2 cellular contexts compared by ENCODE assay signal in genomic region chr2:3520591-3520990, GRCh38.
TF ChIP-seq lines count a peak whose summit lies in the region.

No MANE protein-coding gene starts in this region.

TF ChIP-seq in SK-N-SH, 30 proteins besides CTCF, POLR2A, EP300 and RAD21 (continued from another document):
- no peak for TF ChIP-seq USF2 (IDR thresholded peaks at IDR 0.05; ENCODE audit: borderline replicate concordance, low read depth, low read length)
- TF ChIP-seq JUND (IDR thresholded peaks at IDR 0.05) = no peak
- no peak for TF ChIP-seq GATA2 (CRISPR knock-in tag; IDR thresholded peaks at IDR 0.05)
- TF ChIP-seq EZH2phosphoT487 (IDR thresholded peaks at IDR 0.05; ENCODE audit: borderline replicate concordance, low read depth) = no peak
- TF ChIP-seq RXRA (IDR thresholded peaks at IDR 0.05; ENCODE audit: borderline replicate concordance, low read depth) = no peak
- no peak for TF ChIP-seq MEF2A (IDR thresholded peaks at IDR 0.05; ENCODE audit: borderline replicate concordance, low read depth)
- TF ChIP-seq CHD2 (IDR thresholded peaks at IDR 0.05; ENCODE audit: low read length, partially characterized antibody) = no peak
- no peak for TF ChIP-seq FOXM1 (IDR thresholded peaks at IDR 0.05; ENCODE audit: low read depth)

TF ChIP-seq in SK-N-SH treated with all-trans-retinoic acid at 6 μM for 48 hours, 23 proteins besides CTCF, POLR2A, EP300 and RAD21 (continued from another document):
- TF ChIP-seq, protein P1, sequence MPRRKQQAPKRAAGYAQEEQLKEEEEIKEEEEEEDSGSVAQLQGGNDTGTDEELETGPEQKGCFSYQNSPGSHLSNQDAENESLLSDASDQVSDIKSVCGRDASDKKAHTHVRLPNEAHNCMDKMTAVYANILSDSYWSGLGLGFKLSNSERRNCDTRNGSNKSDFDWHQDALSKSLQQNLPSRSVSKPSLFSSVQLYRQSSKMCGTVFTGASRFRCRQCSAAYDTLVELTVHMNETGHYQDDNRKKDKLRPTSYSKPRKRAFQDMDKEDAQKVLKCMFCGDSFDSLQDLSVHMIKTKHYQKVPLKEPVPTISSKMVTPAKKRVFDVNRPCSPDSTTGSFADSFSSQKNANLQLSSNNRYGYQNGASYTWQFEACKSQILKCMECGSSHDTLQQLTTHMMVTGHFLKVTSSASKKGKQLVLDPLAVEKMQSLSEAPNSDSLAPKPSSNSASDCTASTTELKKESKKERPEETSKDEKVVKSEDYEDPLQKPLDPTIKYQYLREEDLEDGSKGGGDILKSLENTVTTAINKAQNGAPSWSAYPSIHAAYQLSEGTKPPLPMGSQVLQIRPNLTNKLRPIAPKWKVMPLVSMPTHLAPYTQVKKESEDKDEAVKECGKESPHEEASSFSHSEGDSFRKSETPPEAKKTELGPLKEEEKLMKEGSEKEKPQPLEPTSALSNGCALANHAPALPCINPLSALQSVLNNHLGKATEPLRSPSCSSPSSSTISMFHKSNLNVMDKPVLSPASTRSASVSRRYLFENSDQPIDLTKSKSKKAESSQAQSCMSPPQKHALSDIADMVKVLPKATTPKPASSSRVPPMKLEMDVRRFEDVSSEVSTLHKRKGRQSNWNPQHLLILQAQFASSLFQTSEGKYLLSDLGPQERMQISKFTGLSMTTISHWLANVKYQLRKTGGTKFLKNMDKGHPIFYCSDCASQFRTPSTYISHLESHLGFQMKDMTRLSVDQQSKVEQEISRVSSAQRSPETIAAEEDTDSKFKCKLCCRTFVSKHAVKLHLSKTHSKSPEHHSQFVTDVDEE (CRISPR knock-in tag; IDR thresholded peaks at IDR 0.05) = no peak
- TF ChIP-seq ZFP3 (CRISPR knock-in tag; IDR thresholded peaks at IDR 0.05) (no peak), TOX (CRISPR knock-in tag; IDR thresholded peaks at IDR 0.05; ENCODE audit: borderline replicate concordance) (no peak), OSR1 (CRISPR knock-in tag; IDR thresholded peaks at IDR 0.05) (no peak), RARB (CRISPR knock-in tag; IDR thresholded peaks at IDR 0.05) (no peak), GLIS3 (CRISPR knock-in tag; IDR thresholded peaks at IDR 0.05) (no peak)
- TF ChIP-seq, protein P2, sequence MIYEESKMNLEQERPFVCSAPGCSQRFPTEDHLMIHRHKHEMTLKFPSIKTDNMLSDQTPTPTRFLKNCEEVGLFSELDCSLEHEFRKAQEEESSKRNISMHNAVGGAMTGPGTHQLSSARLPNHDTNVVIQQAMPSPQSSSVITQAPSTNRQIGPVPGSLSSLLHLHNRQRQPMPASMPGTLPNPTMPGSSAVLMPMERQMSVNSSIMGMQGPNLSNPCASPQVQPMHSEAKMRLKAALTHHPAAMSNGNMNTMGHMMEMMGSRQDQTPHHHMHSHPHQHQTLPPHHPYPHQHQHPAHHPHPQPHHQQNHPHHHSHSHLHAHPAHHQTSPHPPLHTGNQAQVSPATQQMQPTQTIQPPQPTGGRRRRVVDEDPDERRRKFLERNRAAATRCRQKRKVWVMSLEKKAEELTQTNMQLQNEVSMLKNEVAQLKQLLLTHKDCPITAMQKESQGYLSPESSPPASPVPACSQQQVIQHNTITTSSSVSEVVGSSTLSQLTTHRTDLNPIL (CRISPR knock-in tag; IDR thresholded peaks at IDR 0.05; ENCODE audit: low read depth) = no peak
- TF ChIP-seq, protein P3, sequence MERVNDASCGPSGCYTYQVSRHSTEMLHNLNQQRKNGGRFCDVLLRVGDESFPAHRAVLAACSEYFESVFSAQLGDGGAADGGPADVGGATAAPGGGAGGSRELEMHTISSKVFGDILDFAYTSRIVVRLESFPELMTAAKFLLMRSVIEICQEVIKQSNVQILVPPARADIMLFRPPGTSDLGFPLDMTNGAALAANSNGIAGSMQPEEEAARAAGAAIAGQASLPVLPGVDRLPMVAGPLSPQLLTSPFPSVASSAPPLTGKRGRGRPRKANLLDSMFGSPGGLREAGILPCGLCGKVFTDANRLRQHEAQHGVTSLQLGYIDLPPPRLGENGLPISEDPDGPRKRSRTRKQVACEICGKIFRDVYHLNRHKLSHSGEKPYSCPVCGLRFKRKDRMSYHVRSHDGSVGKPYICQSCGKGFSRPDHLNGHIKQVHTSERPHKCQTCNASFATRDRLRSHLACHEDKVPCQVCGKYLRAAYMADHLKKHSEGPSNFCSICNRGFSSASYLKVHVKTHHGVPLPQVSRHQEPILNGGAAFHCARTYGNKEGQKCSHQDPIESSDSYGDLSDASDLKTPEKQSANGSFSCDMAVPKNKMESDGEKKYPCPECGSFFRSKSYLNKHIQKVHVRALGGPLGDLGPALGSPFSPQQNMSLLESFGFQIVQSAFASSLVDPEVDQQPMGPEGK (CRISPR knock-in tag; IDR thresholded peaks at IDR 0.05; ENCODE audit: borderline replicate concordance) = no peak
